8 cellular contexts compared by ENCODE assay signal in genomic region chr13:37869756-37870488, GRCh38. TPM values are rescaled to one million over a fixed set of nuclear protein-coding genes. Genes with fewer than 3 reads are reported as not detected.
DNase-seq lines count a peak whose midpoint lies in the region; TF ChIP-seq lines count a peak whose summit lies in the region.

Gene TRPC4, minus strand, starts transcription at chr13:37869772. Its CDS starts 86,439 bp downstream, at chr13:37783333.

- no peak within 1 kb of the TSS for H3K9ac ChIP-seq in liver (ENCODE audit: low read depth in 1 of 2, low read length in 2 of 2)

- H3K4me3 ChIP-seq in liver (ENCODE audit: low read depth in 1 of 3, low read length in 3 of 3) = peak within 1 kb of the TSS in 2 of 3 donors; percentile 44 to 54
- peak within 1 kb of the TSS; percentile 42 for H3K4me3 ChIP-seq in suprapubic skin

- H3K4me1 ChIP-seq in liver (ENCODE audit: control insufficient read depth in 4 of 4, insufficient read depth in 4 of 4, low read length in 3 of 4) (peaks cover 8 to 16% (median 11%) of the 10 kb centered on the region in 4 donors), suprapubic skin (peaks cover 17% of the 10 kb centered on the region)

- TF ChIP-seq POLR2A in suprapubic skin (IDR thresholded peaks at IDR 0.05) = no peak

- H3K27ac ChIP-seq in cingulate gyrus (ENCODE audit: low read depth, low read length) = peak within 1 kb of the TSS; percentile 13
- H3K27ac ChIP-seq in liver (ENCODE audit: low read depth in 1 of 2, low read length in 2 of 2) = no peak within 1 kb of the TSS
- H3K27ac ChIP-seq in suprapubic skin = no peak within 1 kb of the TSS

- peak; percentile 23 for TF ChIP-seq CTCF in liver (IDR thresholded peaks at IDR 0.05; ENCODE audit: low read depth, low read length, missing input control)
- peak in 1 of 2 donors; percentile 37 for TF ChIP-seq CTCF in suprapubic skin (IDR thresholded peaks at IDR 0.05)

- H3K27me3 ChIP-seq in liver (ENCODE audit: control insufficient read depth in 4 of 4, insufficient read depth in 4 of 4, low read length in 3 of 4) (peaks cover 0 to 8% (median 1%) of the 10 kb centered on the region in 4 donors), suprapubic skin (peaks cover 41% of the 10 kb centered on the region)

- TF ChIP-seq EP300 in suprapubic skin (IDR thresholded peaks at IDR 0.05) = no peak

- WGBS in liver = 4% methylated on average over 43 of the region's 43 CpGs
- WGBS in suprapubic skin = 0% methylated on average over 23 of the region's 43 CpGs

- DNase-seq in NCI-H2196 (lab: John Stamatoyannopoulos, UW; ENCODE audit: unreplicated experiment) (peak; percentile 4), NCI-H2196 treated with DMSO at 0.1 percent for 48 hours (lab: John Stamatoyannopoulos, UW; ENCODE audit: unreplicated experiment) (no peak), NCI-H446 treated with DMSO at 0.1 percent for 48 hours (lab: John Stamatoyannopoulos, UW) (peak; percentile 10), suprapubic skin (ENCODE audit: low spot score in 2 of 2) (peak in 1 of 2 donors; percentile 55), cortex of kidney (lab: John Stamatoyannopoulos, UW) (no peak), OCI-M2 (lab: John Stamatoyannopoulos, UW; ENCODE audit: unreplicated experiment) (no peak)

- peak; percentile 54 to 64 for TF ChIP-seq RAD21 in liver (IDR thresholded peaks at IDR 0.05)

- H3K9me3 ChIP-seq in liver (ENCODE audit: control insufficient read depth in 4 of 4, low read length in 3 of 4) (no peaks in the 10 kb centered on the region), suprapubic skin (no peaks in the 10 kb centered on the region)

- H3K36me3 ChIP-seq in liver (ENCODE audit: control insufficient read depth in 4 of 4, insufficient read depth in 3 of 4, low read depth in 1 of 4, low read length in 3 of 4) = no peaks in the 10 kb centered on the region
- H3K36me3 ChIP-seq in suprapubic skin = no peaks in the 10 kb centered on the region

TF ChIP-seq in liver, 16 proteins besides CTCF, POLR2A, EP300 and RAD21:
- no peak for TF ChIP-seq SP1 (IDR thresholded peaks at IDR 0.05)
- TF ChIP-seq FOXA1 (IDR thresholded peaks at IDR 0.05) = no peak
- TF ChIP-seq HNF4A (conservative IDR thresholded peaks at IDR 0.05) = no peak
- TF ChIP-seq HNF4G (IDR thresholded peaks at IDR 0.05) = no peak
- no peak for TF ChIP-seq RXRA (IDR thresholded peaks at IDR 0.05)
- TF ChIP-seq YY1 (IDR thresholded peaks at IDR 0.05) = no peak
- no peak for TF ChIP-seq ATF3 (IDR thresholded peaks at IDR 0.05)
- TF ChIP-seq GABPA (IDR thresholded peaks at IDR 0.05 in 1 of 2, conservative IDR thresholded peaks at IDR 0.05 in 1 of 2) = no peak
- no peak for TF ChIP-seq JUND (IDR thresholded peaks at IDR 0.05)
- TF ChIP-seq TAF1 (conservative IDR thresholded peaks at IDR 0.05) = no peak
- no peak for TF ChIP-seq NR2F2 (IDR thresholded peaks at IDR 0.05)
- TF ChIP-seq FOXA2 (IDR thresholded peaks at IDR 0.05) = no peak
- no peak for TF ChIP-seq EGR1 (IDR thresholded peaks at IDR 0.05; ENCODE audit: low read depth in 2 of 2)
- no peak for TF ChIP-seq MAX (IDR thresholded peaks at IDR 0.05)
- TF ChIP-seq REST (IDR thresholded peaks at IDR 0.05) = no peak
- TF ChIP-seq ZBTB33 (IDR thresholded peaks at IDR 0.05) = no peak
TF ChIP-seq in liver: peak in this region for 0.

RNA-seq across cellular contexts. Expression of gene TRPC4, which starts in this region (rescaled TPM):
- total RNA-seq in liver (under 1 TPM in 1 of 2 donors, not detected in 1; 0.17 TPM), suprapubic skin (under 1 TPM in 1 of 4 donors, not detected in 3; 0.32 TPM)
- under 1 TPM; 0.04 to 0.05 TPM for polyA plus RNA-seq in liver

Comparison
In these comparisons a context has a peak if more than half of its experiments do, and no peak if none do; other contexts are left out.
1. DNase-seq: peak in NCI-H2196 (single experiment) and NCI-H446 treated with DMSO at 0.1 percent for 48 hours (single experiment); none in NCI-H2196 treated with DMSO at 0.1 percent for 48 hours (single experiment), cortex of kidney (single experiment) and OCI-M2 (single experiment).